Comparison of ENCODE assay signal across 13 cellular contexts in genomic region chr6:85867595-85867994, GRCh38.
"Had no signal": no experiment of that assay in that cellular context is flagged by ENCODE, and none has a peak within 500 bp of the region (broad histone marks: within the 10 kb centered on the region; RNA-seq: fewer than 3 reads in every experiment).

No MANE protein-coding gene starts in this region.

- H3K4me2 ChIP-seq: smooth muscle cell had no signal

- H3K27ac Mint-ChIP-seq: dendritic cell treated with granulocyte-macrophage colony-stimulating factor and Interleukin-4, amounts not matched to agents 40 ng/mL and 50 ng/mL, for 4 days; effector memory CD8-positive, alpha-beta T cell; naive B cell; nephron had no signal

- H3K9me3 ChIP-seq: psoas muscle, suprapubic skin, transverse colon had no signal

- H3K4me1 ChIP-seq: foreskin keratinocyte had no signal

- ATAC-seq: effector memory CD8-positive, alpha-beta T cell; left colon had no signal

- H3K9me3 Mint-ChIP-seq: effector memory CD8-positive, alpha-beta T cell; nephron had no signal

- H3K4me3 Mint-ChIP-seq: dendritic cell treated with granulocyte-macrophage colony-stimulating factor and Interleukin-4, amounts not matched to agents 40 ng/mL and 50 ng/mL, for 4 days; effector memory CD8-positive, alpha-beta T cell; nephron had no signal

- H3K27me3 Mint-ChIP-seq: dendritic cell treated with granulocyte-macrophage colony-stimulating factor and Interleukin-4, amounts not matched to agents 40 ng/mL and 50 ng/mL, for 4 days; naive B cell had no signal

- H3K27ac ChIP-seq: foreskin keratinocyte, psoas muscle, suprapubic skin had no signal

- H3K4me1 Mint-ChIP-seq: naive B cell, nephron had no signal

- H3K36me3 Mint-ChIP-seq: naive B cell had no signal

- H3K27me3 ChIP-seq: foreskin keratinocyte, suprapubic skin, transverse colon had no signal

- H3K36me3 ChIP-seq: suprapubic skin, transverse colon had no signal

- DNase-seq: effector memory CD8-positive, alpha-beta T cell; foreskin keratinocyte; left colon; mesendoderm; naive B cell; psoas muscle; stimulated activated CD4-positive, alpha-beta T cell treated with anti-CD3 and anti-CD28 coated beads, Interleukin-2, amount 100 ng/mL, for 48 hours; stimulated activated naive CD8-positive, alpha-beta T cell treated with anti-CD3 and anti-CD28 coated beads, Interleukin-15, Interleukin-2, amounts not matched to agents 100 U/mL and 50 U/mL, for 24 hours; transverse colon had no signal

- H3K4me3 ChIP-seq: psoas muscle, smooth muscle cell, suprapubic skin, transverse colon had no signal
